In genomic region chr20:41145317-41145716, GRCh38 we compare ENCODE assay signal across 16 cellular contexts. TPM values are rescaled to one million over a fixed set of nuclear protein-coding genes. Genes with fewer than 3 reads are reported as not detected.
DNase-seq lines count a peak whose midpoint lies in the region; ATAC-seq and TF ChIP-seq lines count a peak whose summit lies in the region.
"Had no signal": no experiment of that assay in that cellular context is flagged by ENCODE, and none has a peak within 500 bp of the region (broad histone marks: within the 10 kb centered on the region; RNA-seq: fewer than 3 reads in every experiment).

No MANE protein-coding gene starts in this region.

- no TSS peak for BruUV-seq in mammary epithelial cell (replicated peaks; lab: Mats Ljungman, UMichigan)

- DNase-seq in breast epithelium (ENCODE audit: low spot score in 2 of 2) (no peak), mammary epithelial cell (no peak), natural killer cell (no peak), uterus (no peak), glomerular visceral epithelial cell (ENCODE audit: extremely low spot score) (no peak), GM19240 (ENCODE audit: insufficient read length, low spot score) (no peak)
- DNase-seq: foreskin melanocyte, NCI-H1417, NCI-H526 treated with DMSO at 0.1 percent for 48 hours, nephron progenitor cell, SHP77 treated with DMSO at 0.1 percent for 48 hours, small intestine had no signal

- H3K36me3 ChIP-seq in breast epithelium: no peaks in the 10 kb centered on the region
- H3K36me3 ChIP-seq in mammary epithelial cell (ENCODE audit: insufficient read depth, low read length): no peaks in the 10 kb centered on the region
- H3K36me3 ChIP-seq in uterus: no peaks in the 10 kb centered on the region

- H3K27me3 Mint-ChIP-seq in natural killer cell (ENCODE audit: low read depth in 2 of 2): no peaks in the 10 kb centered on the region

- ATAC-seq in natural killer cell (no peak), HG03045 (IDR thresholded peaks at IDR 0.05; ENCODE audit: unreplicated experiment) (no peak)

- H3K36me3 Mint-ChIP-seq in natural killer cell: no peaks in the 10 kb centered on the region

- no peak overlapping the region for H3K4me2 ChIP-seq in mammary epithelial cell (ENCODE audit: insufficient read depth, low read depth, low read length)

- peak overlapping the region; percentile 40 for H3K4me3 Mint-ChIP-seq in natural killer cell
- H3K4me3 Mint-ChIP-seq: nephron progenitor cell had no signal

- peaks cover 92 to 94% of the 10 kb centered on the region in 2 donors for H3K4me1 Mint-ChIP-seq in natural killer cell

- H3K27ac Mint-ChIP-seq in natural killer cell: peak overlapping the region; percentile 93 to 94
- H3K27ac Mint-ChIP-seq: nephron progenitor cell had no signal

- H3K4me3 ChIP-seq in breast epithelium (peak overlapping the region in 1 of 3 donors; percentile 4), mammary epithelial cell (replicated peaks in 1 of 3; ENCODE audit: insufficient read depth in 1 of 3, low read depth in 2 of 3, low read length in 3 of 3) (no peak overlapping the region), uterus (no peak overlapping the region)

- H3K4me1 ChIP-seq in breast epithelium: peaks cover 12 to 21% of the 10 kb centered on the region in 2 donors
- peaks cover 16% of the 10 kb centered on the region for H3K4me1 ChIP-seq in mammary epithelial cell (ENCODE audit: insufficient read depth, low read length)
- peaks cover 4 to 22% of the 10 kb centered on the region in 2 donors for H3K4me1 ChIP-seq in uterus

- in situ Hi-C loops in mammary epithelial cell (cut with MboI; ENCODE audit: low sequenced_read_pairs in 2 of 2): no loop called here

- H3K27me3 ChIP-seq in breast epithelium (no peaks in the 10 kb centered on the region), mammary epithelial cell (ENCODE audit: insufficient read depth, low read length) (no peaks in the 10 kb centered on the region), uterus (no peaks in the 10 kb centered on the region)

- H3K79me2 ChIP-seq in mammary epithelial cell (ENCODE audit: insufficient read depth, low read length): peaks cover 98% of the 10 kb centered on the region

- no peak for TF ChIP-seq CTCF in breast epithelium (IDR thresholded peaks at IDR 0.05)
- TF ChIP-seq CTCF in mammary epithelial cell (conservative IDR thresholded peaks at IDR 0.05 in 1 of 2, IDR thresholded peaks at IDR 0.05 in 1 of 2; ENCODE audit: extremely low read depth in 1 of 2, insufficient read depth in 1 of 2, low read depth in 1 of 2, low read length in 2 of 2): no peak
- TF ChIP-seq CTCF in natural killer cell (IDR thresholded peaks at IDR 0.05): no peak
- TF ChIP-seq CTCF in uterus (IDR thresholded peaks at IDR 0.05): no peak

- no peaks in the 10 kb centered on the region for H3K9me3 Mint-ChIP-seq in natural killer cell
- H3K9me3 Mint-ChIP-seq: activated T-helper 2 cell treated with anti-CD3 and anti-CD28 coated beads, Interferon-gamma antibody, Interleukin-2, Interleukin-4, amounts not matched to agents 10 μg/mL and 5 μg/mL and 100 μg/mL, durations not matched to agents 14 hours and 24 hours and 36 hours; IgD-negative memory B cell; nephron progenitor cell had no signal

- CTCF ChIA-PET in mammary epithelial cell (lab: Charles Lee; ENCODE audit: low non-redundant PET): no interaction called here

- intact Hi-C loops in breast epithelium (cut with DNase I; ENCODE audit: low total_unique reads) (no loop called here), mammary epithelial cell (cut with micrococcal nuclease) (no loop called here), natural killer cell (cut with micrococcal nuclease) (no loop called here), uterus (cut with DNase I; ENCODE audit: low total_unique reads) (no loop called here)

- H3K27ac ChIP-seq in breast epithelium: peak overlapping the region; percentile 37 to 84
- H3K27ac ChIP-seq in mammary epithelial cell (ENCODE audit: insufficient read depth, low read depth, low read length): no peak overlapping the region
- H3K27ac ChIP-seq in angular gyrus (ENCODE audit: low read depth, low read length): peak overlapping the region; percentile 60
- peak overlapping the region; percentile 39 to 58 for H3K27ac ChIP-seq in uterus

- TF ChIP-seq POLR2A in breast epithelium (IDR thresholded peaks at IDR 0.05): no peak
- TF ChIP-seq POLR2A in uterus (IDR thresholded peaks at IDR 0.05): no peak

- no peaks in the 10 kb centered on the region for H4K20me1 ChIP-seq in mammary epithelial cell (ENCODE audit: insufficient read depth, low read length)

- H3K9ac ChIP-seq in mammary epithelial cell (ENCODE audit: insufficient read depth, low read length): no peak overlapping the region

- H3K9me3 ChIP-seq in breast epithelium: no peaks in the 10 kb centered on the region
- no peaks in the 10 kb centered on the region for H3K9me3 ChIP-seq in mammary epithelial cell (replicated peaks; ENCODE audit: insufficient read depth, low read length)
- H3K9me3 ChIP-seq in uterus: no peaks in the 10 kb centered on the region

- dilution Hi-C loops in mammary epithelial cell (cut with HindIII; ENCODE audit: low sequenced_read_pairs): no loop called here

- no peak overlapping the region for H2AFZ ChIP-seq in mammary epithelial cell (ENCODE audit: low read depth, low read length)

- 100% methylated on average over 2 of the region's 2 CpGs for WGBS in mammary epithelial cell (ENCODE audit: low coverage, missing lambda C conversion rate)

RNA-seq across cellular contexts. Expression of gene PLCG1, which starts 8.0 kb away (rescaled TPM):
- 100 to 1,000 TPM in 1 of 3 donors, 10 to 100 TPM in 2; 88.5 to 132 (median 92.3) TPM for total RNA-seq in breast epithelium
- total RNA-seq in mammary epithelial cell: 10 to 100 TPM; 74.3 to 75.8 TPM
- polyA plus RNA-seq in mammary epithelial cell: 34.9 TPM
- polyA minus RNA-seq in mammary epithelial cell: 170 TPM
- total RNA-seq in natural killer cell: 100 to 1,000 TPM; 199 to 242 (median 236) TPM
- 100 to 1,000 TPM in 3 of 4 donors, 10 to 100 TPM in 1; 38.8 to 180 (median 138) TPM for total RNA-seq in uterus
